In the genomic region with DNA sequence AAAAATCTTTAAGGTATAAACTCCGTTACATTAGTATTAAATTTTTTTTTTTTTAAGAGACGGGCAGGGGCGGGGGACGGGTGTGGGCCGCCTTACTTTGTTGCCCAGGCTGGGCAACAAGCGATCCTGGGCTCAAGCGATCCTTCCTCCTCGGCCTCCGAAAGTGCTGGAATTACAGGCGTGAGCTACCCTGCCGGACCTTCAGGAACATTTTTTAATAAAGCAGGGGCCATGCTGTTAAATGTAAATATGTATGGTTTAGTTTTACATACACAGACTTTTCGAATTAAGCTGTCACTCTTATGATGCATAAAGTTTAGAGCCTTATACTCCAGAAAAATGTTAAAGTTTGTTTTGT, we compare ENCODE assay signal across 8 cellular contexts. TPM values are rescaled to one million over a fixed set of nuclear protein-coding genes. Genes with fewer than 3 reads are reported as not detected.
DNase-seq lines count a peak whose midpoint lies in the region; ATAC-seq and TF ChIP-seq lines count a peak whose summit lies in the region.

No MANE protein-coding gene starts in this region.

- DNase-seq in GM12864 (ENCODE audit: low read depth), result no peak
- DNase-seq in SJSA1 (ENCODE audit: low read depth in 1 of 2, low spot score in 2 of 2), result no peak
- DNase-seq in fibroblast of pulmonary artery (ENCODE audit: low read depth), result no peak
- DNase-seq in retinal pigment epithelial cell (ENCODE audit: low read depth), result no peak
- DNase-seq in NK-92 treated with Interleukin-12 subunit alpha and Interleukin-12 subunit beta, amount 100 ng/mL, for 24 hours (lab: John Stamatoyannopoulos, UW), result no peak
- DNase-seq in NCI-H345 treated with DMSO at 0.1 percent for 48 hours (lab: John Stamatoyannopoulos, UW; ENCODE audit: unreplicated experiment), result no peak

- H3K4me1 ChIP-seq in SJSA1 (replicated peaks), result peaks cover 24% of the 10 kb centered on the region

- no peaks in the 10 kb centered on the region for H3K27me3 ChIP-seq in SJSA1 (replicated peaks)

- H3K9me3 ChIP-seq in SJSA1 (replicated peaks), result no peaks in the 10 kb centered on the region

- ATAC-seq in HG03095 (IDR thresholded peaks at IDR 0.05; ENCODE audit: unreplicated experiment), result no peak
- ATAC-seq in GM19328 (IDR thresholded peaks at IDR 0.05; ENCODE audit: unreplicated experiment), result no peak

- no peak overlapping the region for H3K27ac ChIP-seq in SJSA1

- peaks cover 7% of the 10 kb centered on the region for H3K36me3 ChIP-seq in SJSA1

- TF ChIP-seq CTCF in GM12864 (IDR thresholded peaks at IDR 0.05; ENCODE audit: low read depth, low read length, missing control alignments) (no peak), fibroblast of pulmonary artery (IDR thresholded peaks at IDR 0.05; ENCODE audit: low read length, missing control alignments) (no peak), retinal pigment epithelial cell (conservative IDR thresholded peaks at IDR 0.05; ENCODE audit: low read depth, low read length) (no peak)

- H3K4me3 ChIP-seq in GM12864 (ENCODE audit: low read depth, low read length), result peak overlapping the region; percentile 62
- H3K4me3 ChIP-seq in SJSA1, result peak overlapping the region; percentile 82
- peak overlapping the region; percentile 96 for H3K4me3 ChIP-seq in fibroblast of pulmonary artery (replicated peaks; ENCODE audit: low read depth, low read length)
- peak overlapping the region; percentile 87 for H3K4me3 ChIP-seq in retinal pigment epithelial cell (ENCODE audit: low read length)

RNA-seq across cellular contexts. Expression of a gene that starts 2.4 kb away (rescaled TPM):
- total RNA-seq in SJSA1 (2014; rRNA removed; shearing (Covaris generic)), result 15.1 and 17.8 TPM in 2 replicates
